ENCODE assay signal across 27 cellular contexts in genomic region chr2:98914713-98915580, GRCh38. TPM values are rescaled to one million over a fixed set of nuclear protein-coding genes. Genes with fewer than 3 reads are reported as not detected.
DNase-seq lines count a peak whose midpoint lies in the region; ATAC-seq, FAIRE-seq and TF ChIP-seq lines count a peak whose summit lies in the region.
"Had no signal": no experiment of that assay in that cellular context is flagged by ENCODE, and none has a peak within 500 bp of the region (broad histone marks: within the 10 kb centered on the region; RNA-seq: fewer than 3 reads in every experiment).

No MANE protein-coding gene starts in this region.

- DNase-seq in DMS79 treated with DMSO at 0.1 percent for 48 hours (lab: John Stamatoyannopoulos, UW) (peak; percentile 74), NCI-H226 (peak; percentile 20), kidney (peak; percentile 47), stomach (peak; percentile 25), DMS114 treated with DMSO at 0.1 percent for 48 hours (lab: John Stamatoyannopoulos, UW; ENCODE audit: unreplicated experiment) (no peak), hepatic stellate cell (ENCODE audit: low spot score) (no peak)
- DNase-seq: activated CD4-positive, alpha-beta T cell treated with anti-CD3 and anti-CD28 coated beads for 4 hours; activated CD8-positive, alpha-beta T cell treated with anti-CD3 and anti-CD28 coated beads, Interleukin-2, amount 10 ng/mL, durations not matched to agents 7 days and 5 days; amniotic stem cell; C1 segment of cervical spinal cord; effector CD4-positive, alpha-beta T cell; GDM1; IMR-90; NCI-H1048; NCI-H1694 treated with DMSO at 0.1 percent for 48 hours; NCI-H2227 treated with DMSO at 0.1 percent for 48 hours; NCI-H526 treated with DMSO at 0.1 percent for 48 hours; stimulated activated CD8-positive, alpha-beta memory T cell treated with anti-CD3 and anti-CD28 coated beads, Interleukin-4, amount 100 ng/mL, for 48 hours; WERI-Rb-1 had no signal

- no peak for TF ChIP-seq CTCF in kidney (IDR thresholded peaks at IDR 0.05; ENCODE audit: borderline replicate concordance, extremely low read depth, insufficient read depth)
- TF ChIP-seq CTCF in stomach (IDR thresholded peaks at IDR 0.05), result no peak

- 56 to 72% (median 58%) methylated on average over 9 to 10 of the region's 10 CpGs for WGBS in stomach, 5 donors

- no peak for FAIRE-seq in kidney (lab: Jason Lieb, UNC)
- FAIRE-seq: colon, RCC 7860 had no signal

- H3K27me3 ChIP-seq in stomach, result no peaks in the 10 kb centered on the region
- H3K27me3 ChIP-seq: neural progenitor cell, right atrium auricular region had no signal

- no peak for TF ChIP-seq EP300 in stomach (IDR thresholded peaks at IDR 0.05)

- H3K4me3 ChIP-seq in kidney (ENCODE audit: low read length in 2 of 2) (no peak overlapping the region), stomach (no peak overlapping the region)
- H3K4me3 ChIP-seq: neural progenitor cell, right atrium auricular region, tibial nerve had no signal

- no peak overlapping the region for H3K9ac ChIP-seq in kidney (ENCODE audit: low read length in 2 of 2)
- H3K9ac ChIP-seq: neural progenitor cell, parathyroid adenoma had no signal

- ATAC-seq in GM21737 (IDR thresholded peaks at IDR 0.05; ENCODE audit: unreplicated experiment), result no peak
- ATAC-seq: activated CD8-positive, alpha-beta T cell treated with anti-CD3 and anti-CD28 coated beads, Interleukin-2, amount 10 ng/mL, durations not matched to agents 7 days and 5 days; left lobe of liver had no signal

- H3K4me1 ChIP-seq in kidney (ENCODE audit: control insufficient read depth in 1 of 2, insufficient read depth in 1 of 2, low read depth in 1 of 2, low read length in 2 of 2) (peaks cover 0 to under 1% of the 10 kb centered on the region in 2 donors), stomach (peaks cover 24 to 45% (median 35%) of the 10 kb centered on the region in 4 donors)

- H3K9me3 ChIP-seq in kidney (ENCODE audit: control insufficient read depth in 1 of 2, low read length in 2 of 2), result no peaks in the 10 kb centered on the region
- no peaks in the 10 kb centered on the region for H3K9me3 ChIP-seq in stomach
- H3K9me3 ChIP-seq: right atrium auricular region, tibial nerve had no signal

- no peaks in the 10 kb centered on the region for H3K36me3 ChIP-seq in kidney (ENCODE audit: control insufficient read depth in 1 of 2, insufficient read depth in 2 of 2, low read length in 2 of 2)
- H3K36me3 ChIP-seq in stomach, result no peaks in the 10 kb centered on the region
- H3K36me3 ChIP-seq: neural progenitor cell, right atrium auricular region, tibial nerve, WERI-Rb-1 had no signal

- no peak overlapping the region for H3K27ac ChIP-seq in kidney (ENCODE audit: low read depth in 2 of 2, low read length in 2 of 2)
- peak overlapping the region in 2 of 5 donors; percentile 21 for H3K27ac ChIP-seq in stomach
- H3K27ac ChIP-seq: neural progenitor cell, parathyroid adenoma, right atrium auricular region, tibial nerve, WERI-Rb-1 had no signal

- TF ChIP-seq POLR2A in stomach (IDR thresholded peaks at IDR 0.05), result no peak

- intact Hi-C loops in kidney (cut with DNase I) (no loop called here), stomach (cut with DNase I; ENCODE audit: low total_unique reads) (no loop called here)

RNA-seq across cellular contexts. Expression of gene CRACDL, which starts 21.1 kb away (rescaled TPM):
- total RNA-seq in kidney (14.8 TPM), stomach (100 to 1,000 TPM in 1 of 5 donors, 10 to 100 TPM in 2, 1 to 10 TPM in 2; 6.2 to 205 (median 24.3) TPM)
- polyA plus RNA-seq in kidney (ENCODE audit: insufficient read depth, low read depth, low replicate concordance) (4.3 TPM), stomach (1 to 10 TPM; 5.4 to 5.8 (median 5.5) TPM)
- total RNA-seq: IMR-90 had no signal
- polyA plus RNA-seq: IMR-90 had no signal

Comparison
In these comparisons a context has a peak if more than half of its experiments do, and no peak if none do; other contexts are left out.
1. DNase-seq: peak in DMS79 treated with DMSO at 0.1 percent for 48 hours (single experiment), NCI-H226 (single experiment), kidney (single experiment) and stomach (single experiment); none in DMS114 treated with DMSO at 0.1 percent for 48 hours (single experiment) and hepatic stellate cell (single experiment).